Comparison of ENCODE assay signal across 34 cellular contexts in the genomic region with DNA sequence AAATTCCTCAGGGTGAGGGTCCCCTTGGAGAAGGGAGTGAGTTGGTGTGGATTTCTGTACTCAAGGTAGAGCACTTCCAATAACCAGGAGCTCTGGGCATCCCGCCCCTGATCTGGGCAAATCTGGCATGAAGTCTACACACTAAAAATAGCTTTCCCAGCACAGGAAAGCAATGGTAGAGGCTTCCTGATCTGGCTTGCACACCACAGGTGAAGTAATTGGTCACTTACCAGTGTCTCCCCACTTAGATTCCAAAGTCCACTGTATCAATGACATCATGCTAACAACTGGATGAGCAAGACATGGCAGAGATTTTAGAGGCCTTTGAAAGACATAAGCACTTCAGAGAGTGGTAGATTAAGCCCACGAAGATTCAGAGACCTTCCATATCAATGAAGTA. TPM values are rescaled to one million over a fixed set of nuclear protein-coding genes. Genes with fewer than 3 reads are reported as not detected.
A peak's percentile ranks its signal among the peaks of the same experiment; 100 is the strongest.
DNase-seq lines count a peak whose midpoint lies in the region; ATAC-seq, FAIRE-seq and TF ChIP-seq lines count a peak whose summit lies in the region.
"Had no signal": no experiment of that assay in that cellular context is flagged by ENCODE, and none has a peak within 500 bp of the region (broad histone marks: within the 10 kb centered on the region; RNA-seq: fewer than 3 reads in every experiment).

No MANE protein-coding gene starts in this region.

- peak overlapping the region; percentile 30 for H3K4me2 ChIP-seq in A549

- peak overlapping the region; percentile 66 for H3K27ac Mint-ChIP-seq in Calu3 (ENCODE audit: unreplicated experiment)
- H3K27ac Mint-ChIP-seq: activated T-helper 2 cell treated with anti-CD3 and anti-CD28 coated beads, Interferon-gamma antibody, Interleukin-2, Interleukin-4, amounts not matched to agents 10 μg/mL and 5 μg/mL and 100 μg/mL, durations not matched to agents 14 hours and 24 hours and 36 hours; mesothelial cell of epicardium; nephron had no signal

- TF ChIP-seq POLR2A in A549 (IDR thresholded peaks at IDR 0.05; ENCODE audit: low read length): no peak
- no peak for TF ChIP-seq POLR2A in body of pancreas (IDR thresholded peaks at IDR 0.05)
- no peak for TF ChIP-seq POLR2A in GM12892 (IDR thresholded peaks at IDR 0.05; ENCODE audit: low read depth, low read length)

- intact Hi-C loops in Calu3 (cut with micrococcal nuclease; ENCODE audit: unreplicated experiment) (no loop called here), body of pancreas (cut with DNase I) (no loop called here)

- FAIRE-seq in A549 (lab: Jason Lieb, UNC) (no peak), GM12892 (lab: Jason Lieb, UNC) (no peak)
- FAIRE-seq: bronchial epithelial cell, colon, TTC549 had no signal

- no peak for TF ChIP-seq EP300 in A549 (IDR thresholded peaks at IDR 0.05)

- no TSS peak for BruUV-seq in Calu3 (replicated peaks; lab: Mats Ljungman, UMichigan)

- no peaks in the 10 kb centered on the region for H3K27me3 ChIP-seq in body of pancreas
- no peaks in the 10 kb centered on the region for H3K27me3 ChIP-seq in liver (ENCODE audit: control insufficient read depth in 4 of 4, insufficient read depth in 4 of 4, low read length in 3 of 4)
- H3K27me3 ChIP-seq: Peyer's patch had no signal

- no peak for TF ChIP-seq RAD21 in A549 (conservative IDR thresholded peaks at IDR 0.05 in 1 of 2, IDR thresholded peaks at IDR 0.05 in 1 of 2)
- no peak for TF ChIP-seq RAD21 in liver (IDR thresholded peaks at IDR 0.05)

- H3K27ac ChIP-seq in A549 (no peak overlapping the region), body of pancreas (peak overlapping the region in 3 of 4 donors; percentile 40 to 68 (median 53)), liver (ENCODE audit: low read depth in 1 of 2, low read length in 2 of 2) (no peak overlapping the region)
- H3K27ac ChIP-seq: GM23248, heart left ventricle, left lung had no signal

- DNase-seq in A549 (ENCODE audit: low read depth in 1 of 2, low spot score in 1 of 2) (peak in 1 of 2 experiments; percentile 58), Calu3 (peak; percentile 19), body of pancreas (peak; percentile 47 to 70 (median 68)), NCI-H526 (lab: John Stamatoyannopoulos, UW) (no peak), GM12892 (ENCODE audit: insufficient read length) (no peak), NCI-H2196 (lab: John Stamatoyannopoulos, UW; ENCODE audit: unreplicated experiment) (no peak)
- DNase-seq: activated CD4-positive, alpha-beta T cell treated with anti-CD3 and anti-CD28 coated beads, Interleukin-2, amount 50 U/mL, for 48 hours; activated CD8-positive, alpha-beta memory T cell treated with anti-CD3 and anti-CD28 coated beads, Interleukin-2, amount 50 U/mL, for 48 hours; effector CD4-positive, alpha-beta T cell; GM23248; IMR-90; left lung; NCI-H1092 treated with DMSO at 0.1 percent for 48 hours; NCI-H2029; NCI-H2227 treated with DMSO at 0.1 percent for 48 hours; Peyer's patch; retina; T-helper 1 cell; trophoblast cell had no signal

- ATAC-seq in A549: peak; percentile 10 to 16; a peak in 3 of 6 replicates
- ATAC-seq in body of pancreas: peak; percentile 91
- ATAC-seq in GM19395 (IDR thresholded peaks at IDR 0.05; ENCODE audit: unreplicated experiment): no peak
- ATAC-seq: activated naive CD4-positive, alpha-beta T cell treated with anti-CD3 and anti-CD28 coated beads, Interleukin-2, amount 50 U/mL, for 72 hours; left lung had no signal

- H3K4me1 ChIP-seq in A549: peaks cover 10% of the 10 kb centered on the region; the same call in 2 of the 3 replicates
- peaks cover 14% of the 10 kb centered on the region for H3K4me1 ChIP-seq in body of pancreas
- peaks cover 0 to 4% (median 0%) of the 10 kb centered on the region in 4 donors for H3K4me1 ChIP-seq in liver (ENCODE audit: control insufficient read depth in 4 of 4, insufficient read depth in 4 of 4, low read length in 3 of 4)
- H3K4me1 ChIP-seq: left lung had no signal

- 40% methylated on average over 1 of the region's 2 CpGs for WGBS in A549 (ENCODE audit: missing lambda C conversion rate)
- 20 to 40% methylated on average over 1 to 2 of the region's 2 CpGs for WGBS in body of pancreas, 2 donors
- 63% methylated on average over 2 of the region's 2 CpGs for WGBS in liver

- POLR2A ChIA-PET in A549 (lab: Yijun Ruan, JAX): interaction anchor here (2.0 to 2.6 kb wide), 2 partner anchors 17 to 19 kb away, joined by 13 read pairs; partner anchors contain the start of genes EOLA1 and IDS

- H3K4me3 ChIP-seq in A549 (no peak overlapping the region), body of pancreas (no peak overlapping the region), liver (ENCODE audit: low read depth in 1 of 3, low read length in 3 of 3) (no peak overlapping the region)
- H3K4me3 ChIP-seq: GM23248, heart left ventricle, left lung, Peyer's patch had no signal

- H3K36me3 ChIP-seq in body of pancreas (replicated peaks in 1 of 2; ENCODE audit: insufficient read depth in 1 of 2, low read depth in 2 of 2): no peaks in the 10 kb centered on the region
- H3K36me3 ChIP-seq in liver (ENCODE audit: control insufficient read depth in 4 of 4, insufficient read depth in 3 of 4, low read depth in 1 of 4, low read length in 3 of 4): no peaks in the 10 kb centered on the region
- H3K36me3 ChIP-seq: heart left ventricle, left lung, Peyer's patch had no signal

- no peak for TF ChIP-seq CTCF in A549 (IDR thresholded peaks at IDR 0.05)
- no peak for TF ChIP-seq CTCF in Calu3 (IDR thresholded peaks at IDR 0.05; ENCODE audit: unreplicated experiment)
- no peak for TF ChIP-seq CTCF in body of pancreas (IDR thresholded peaks at IDR 0.05)
- TF ChIP-seq CTCF in liver (IDR thresholded peaks at IDR 0.05; ENCODE audit: low read depth, low read length, missing input control): no peak

- H3K27me3 Mint-ChIP-seq in Calu3 (ENCODE audit: unreplicated experiment): no peaks in the 10 kb centered on the region

- H3K9me3 Mint-ChIP-seq in Calu3 (ENCODE audit: low read depth, unreplicated experiment): no peaks in the 10 kb centered on the region
- H3K9me3 Mint-ChIP-seq: activated naive CD4-positive, alpha-beta T cell treated with anti-CD3 and anti-CD28 coated beads, Interleukin-2, amount 50 U/mL, for 72 hours had no signal

- peaks cover 29% of the 10 kb centered on the region for H3K4me1 Mint-ChIP-seq in Calu3 (ENCODE audit: low read depth, unreplicated experiment)
- H3K4me1 Mint-ChIP-seq: nephron had no signal

- no peak overlapping the region for H3K4me3 Mint-ChIP-seq in Calu3 (ENCODE audit: low read depth, unreplicated experiment)
- H3K4me3 Mint-ChIP-seq: mesothelial cell of epicardium, nephron had no signal

- H3K9me3 ChIP-seq in A549 (no peaks in the 10 kb centered on the region), body of pancreas (no peaks in the 10 kb centered on the region), liver (ENCODE audit: control insufficient read depth in 4 of 4, low read length in 3 of 4) (no peaks in the 10 kb centered on the region)
- H3K9me3 ChIP-seq: heart left ventricle, left lung, Peyer's patch had no signal

- CTCF ChIA-PET in A549 (lab: Yijun Ruan, JAX) (interaction anchor here (2.6 kb wide), 1 partner anchor 11 kb away, joined by 40 read pairs; no protein-coding TSS in a partner anchor), Calu3 (lab: Charles Lee) (interaction anchor here (1.1 kb wide), 1 partner anchor 11 kb away, joined by 4 read pairs; no protein-coding TSS in a partner anchor)

- H3K9ac ChIP-seq in liver (ENCODE audit: low read depth in 1 of 2, low read length in 2 of 2): no peak overlapping the region
- H3K9ac ChIP-seq: GM23248 had no signal

- H3K36me3 Mint-ChIP-seq in Calu3 (ENCODE audit: insufficient read depth, unreplicated experiment): peaks cover 14% of the 10 kb centered on the region
- H3K36me3 Mint-ChIP-seq: activated naive CD4-positive, alpha-beta T cell treated with anti-CD3 and anti-CD28 coated beads, Interleukin-2, amount 50 U/mL, for 72 hours had no signal

TF ChIP-seq in A549, 52 proteins besides CTCF, POLR2A, EP300 and RAD21 (continues in another document):
- TF ChIP-seq KDM1A (IDR thresholded peaks at IDR 0.05; ENCODE audit: low read depth) (no peak), CBX8 (IDR thresholded peaks at IDR 0.05) (no peak), CEBPB (IDR thresholded peaks at IDR 0.05) (no peak)

TF ChIP-seq in liver, 16 proteins besides CTCF, POLR2A, EP300 and RAD21 (continues in another document):
- TF ChIP-seq YY1 (IDR thresholded peaks at IDR 0.05) (peak; percentile 53), HNF4G (IDR thresholded peaks at IDR 0.05) (peak; percentile 61), TAF1 (conservative IDR thresholded peaks at IDR 0.05) (no peak), RXRA (IDR thresholded peaks at IDR 0.05) (peak in 1 of 2 donors; percentile 31), HNF4A (conservative IDR thresholded peaks at IDR 0.05) (peak; percentile 77 to 81), JUND (IDR thresholded peaks at IDR 0.05) (peak; percentile 77 to 79), SP1 (IDR thresholded peaks at IDR 0.05) (peak; percentile 67)

RNA-seq across cellular contexts. Expression of gene IDS, which starts 17.8 kb away (rescaled TPM):
- polyA plus RNA-seq in A549 (2011; rRNA removed) (120 and 135 TPM in 2 replicates), A549 (2017; fragmentation: RNase III; extraction: RNeasy Plus Mini Kit Qiagen cat#74134 plus additional on column Dnase treatment) (40.6 to 46.8 TPM (median 44.5 TPM) in 3 replicates), liver (10 to 100 TPM; 12.3 to 18.4 TPM)
- polyA plus RNA-seq in A549 (2012; cell fraction: cytosol; rRNA removed): 65.4 and 82.6 TPM in 2 replicates
- polyA plus RNA-seq in A549 (2012; cell fraction: nucleus; rRNA removed): 51.1 and 56.5 TPM in 2 replicates
- polyA minus RNA-seq in A549 (2011; rRNA and poly(A)+ RNA removed): 130 and 171 TPM in 2 replicates
- total RNA-seq in Calu3 (2022) (84.4 and 85.7 TPM in 2 replicates), body of pancreas (10 to 100 TPM; 39.7 to 49.4 TPM), liver (10 to 100 TPM in 1 of 2 donors, 1 to 10 TPM in 1; 5.3 to 21.9 TPM)
- polyA plus RNA-seq in GM12892 (2012; ENCODE audit: missing spikeins): 52.7 TPM

RNA-seq across cellular contexts. Expression of gene EOLA1, which starts 17.9 kb away (rescaled TPM):
- polyA plus RNA-seq in A549 (2011; rRNA removed): 23.3 and 26.0 TPM in 2 replicates
- polyA plus RNA-seq in A549 (2012; cell fraction: cytosol; rRNA removed): 15.5 and 16.2 TPM in 2 replicates
- 16.5 and 17.1 TPM in 2 replicates for polyA plus RNA-seq in A549 (2012; cell fraction: nucleus; rRNA removed)
- 14.5 to 16.9 TPM (median 16.4 TPM) in 3 replicates for polyA plus RNA-seq in A549 (2017; fragmentation: RNase III; extraction: RNeasy Plus Mini Kit Qiagen cat#74134 plus additional on column Dnase treatment)
- 11.8 and 12.7 TPM in 2 replicates for polyA minus RNA-seq in A549 (2011; rRNA and poly(A)+ RNA removed)
- total RNA-seq in Calu3 (2022): 17.8 and 24.9 TPM in 2 replicates
- total RNA-seq in body of pancreas: 1 to 10 TPM; 7.8 to 8.2 TPM
- total RNA-seq in liver: 10 to 100 TPM in 1 of 2 donors, 1 to 10 TPM in 1; 7.5 to 11.8 TPM
- 10 to 100 TPM; 10.6 to 17.2 TPM for polyA plus RNA-seq in liver
- polyA plus RNA-seq in GM12892 (2012; ENCODE audit: missing spikeins): 21.4 TPM

RNA-seq across cellular contexts. Expression of gene HSFX3, which starts 26.8 kb away (rescaled TPM):
- polyA plus RNA-seq in A549 (2011; rRNA removed) (not detected in 2 replicates), A549 (2017; fragmentation: RNase III; extraction: RNeasy Plus Mini Kit Qiagen cat#74134 plus additional on column Dnase treatment) (not detected in 3 replicates), liver (not detected)
- not detected in 2 replicates for polyA plus RNA-seq in A549 (2012; cell fraction: cytosol; rRNA removed)
- not detected in 2 replicates for polyA plus RNA-seq in A549 (2012; cell fraction: nucleus; rRNA removed)
- not detected in 2 replicates for polyA minus RNA-seq in A549 (2011; rRNA and poly(A)+ RNA removed)
- total RNA-seq in Calu3 (2022) (not detected in 2 replicates), body of pancreas (not detected), liver (not detected)
- polyA plus RNA-seq in GM12892 (2012; ENCODE audit: missing spikeins): 0.34 TPM
- total RNA-seq: A673; activated naive CD4-positive, alpha-beta T cell treated with anti-CD3 and anti-CD28 coated beads, Interleukin-2, amount 50 U/mL, for 72 hours; bronchial epithelial cell; fibroblast of villous mesenchyme; GM23248; IMR-90; left lung; mesothelial cell of epicardium; osteoblast; Peyer's patch; SK-MEL-5 had no signal
- polyA plus RNA-seq: esophagus, GM23248, IMR-90 had no signal

Comparison
In these comparisons a context has a peak if more than half of its experiments do, and no peak if none do; other contexts are left out.
1. DNase-seq: peak in Calu3 (single experiment) and body of pancreas (4 of 4); none in NCI-H526 (0 of 2), GM12892 (single experiment) and NCI-H2196 (single experiment).
2. H3K27ac ChIP-seq: peak in body of pancreas (3 of 4); none in A549 (0 of 2) and liver (0 of 2).